1 cellular context compared by ENCODE assay signal in genomic region chr2:26244479-26245230, GRCh38.
TF ChIP-seq lines count a peak whose summit lies in the region.

Gene HADHA (minus strand): TSS chr2:26244632. CDS start chr2:26244596, 36 bp downstream.
Gene HADHB (plus strand): TSS chr2:26244939. CDS start chr2:26254255, 9,316 bp downstream.

TF ChIP-seq in HepG2, 621 proteins besides CTCF, POLR2A, EP300 and RAD21 (continued from another document and continues in another):
- TF ChIP-seq ZNF142 (CRISPR knock-in tag; IDR thresholded peaks at IDR 0.05) (peak; percentile 68; the same call in 1 of the 2 replicates), RFX5 (IDR thresholded peaks at IDR 0.05; ENCODE audit: low read depth, low read length) (no peak; the same call in 1 of the 2 replicates), RFX1 (IDR thresholded peaks at IDR 0.05) (no peak), DMAP1 (CRISPR knock-in tag; IDR thresholded peaks at IDR 0.05) (peak; percentile 87), TEAD2 (CRISPR knock-in tag; IDR thresholded peaks at IDR 0.05) (no peak), ZNF281 (CRISPR knock-in tag; IDR thresholded peaks at IDR 0.05; ENCODE audit: borderline replicate concordance) (peak; percentile 90; the same call in 1 of the 2 replicates), KLF16 (CRISPR knock-in tag; IDR thresholded peaks at IDR 0.05) (peak in 1 of 2 experiments; percentile 84; a peak in 2 of 4 replicates), SMAD3 (CRISPR knock-in tag; IDR thresholded peaks at IDR 0.05) (no peak), GABPA (IDR thresholded peaks at IDR 0.05; ENCODE audit: low read depth, low read length) (no peak), GABPA (CRISPR knock-in tag; IDR thresholded peaks at IDR 0.05; ENCODE audit: low read depth) (peak; percentile 41; the same call in 1 of the 2 replicates), ZNF503 (CRISPR knock-in tag; IDR thresholded peaks at IDR 0.05) (peak; percentile 62; the same call in 1 of the 2 replicates), ZHX1 (CRISPR knock-in tag; IDR thresholded peaks at IDR 0.05; ENCODE audit: low read depth) (peak; percentile 82), SP5 (CRISPR knock-in tag; IDR thresholded peaks at IDR 0.05; ENCODE audit: borderline replicate concordance, low read depth) (peak; percentile 91), ZSCAN21 (CRISPR knock-in tag; IDR thresholded peaks at IDR 0.05; ENCODE audit: borderline replicate concordance) (peak; percentile 56; the same call in 1 of the 2 replicates), BCL6 (CRISPR knock-in tag; IDR thresholded peaks at IDR 0.05) (peak; percentile 80), IRF9 (CRISPR knock-in tag; IDR thresholded peaks at IDR 0.05; ENCODE audit: borderline replicate concordance) (peak; percentile 68; the same call in 1 of the 2 replicates), ZNF777 (CRISPR knock-in tag; IDR thresholded peaks at IDR 0.05) (peak; percentile 87), ZNF562 (CRISPR knock-in tag; IDR thresholded peaks at IDR 0.05; ENCODE audit: borderline replicate concordance) (no peak), ZMAT5 (CRISPR knock-in tag; IDR thresholded peaks at IDR 0.05; ENCODE audit: borderline replicate concordance, low read depth) (no peak), ZNF136 (CRISPR knock-in tag; IDR thresholded peaks at IDR 0.05; ENCODE audit: low read depth) (peak; percentile 69; the same call in 1 of the 2 replicates), ZSCAN9 (CRISPR knock-in tag; IDR thresholded peaks at IDR 0.05; ENCODE audit: borderline replicate concordance) (peak; percentile 79; the same call in 1 of the 2 replicates), ZFYVE20 (CRISPR knock-in tag; IDR thresholded peaks at IDR 0.05; ENCODE audit: borderline replicate concordance, low read depth) (no peak), MXD4 (CRISPR knock-in tag; IDR thresholded peaks at IDR 0.05) (peak; percentile 54; the same call in 1 of the 2 replicates), DDIT3 (CRISPR knock-in tag; IDR thresholded peaks at IDR 0.05) (no peak), ATF7 (IDR thresholded peaks at IDR 0.05) (no peak), ATF7 (CRISPR knock-in tag; IDR thresholded peaks at IDR 0.05) (no peak; the same call in 1 of the 2 replicates), NFRKB (IDR thresholded peaks at IDR 0.05) (no peak), PAWR (CRISPR knock-in tag; IDR thresholded peaks at IDR 0.05; ENCODE audit: borderline replicate concordance) (no peak), MTF1 (CRISPR knock-in tag; IDR thresholded peaks at IDR 0.05) (no peak; the same call in 1 of the 2 replicates), ZNF335 (CRISPR knock-in tag; IDR thresholded peaks at IDR 0.05) (peak; percentile 99), ZNF703 (CRISPR knock-in tag; IDR thresholded peaks at IDR 0.05; ENCODE audit: borderline replicate concordance) (peak; percentile 90; the same call in 1 of the 2 replicates), KAT7 (CRISPR knock-in tag; IDR thresholded peaks at IDR 0.05; ENCODE audit: borderline replicate concordance) (peak; percentile 86), SALL1 (CRISPR knock-in tag; IDR thresholded peaks at IDR 0.05) (peak; percentile 67; the same call in 1 of the 2 replicates), FIP1L1 (IDR thresholded peaks at IDR 0.05; ENCODE audit: borderline replicate concordance, insufficient read depth, low read depth, low read length) (no peak; the same call in 1 of the 2 replicates), RARG (CRISPR knock-in tag; IDR thresholded peaks at IDR 0.05; ENCODE audit: low read depth) (no peak), ZNF230 (CRISPR knock-in tag; IDR thresholded peaks at IDR 0.05) (no peak; the same call in 1 of the 2 replicates), RBM22 (optimal IDR thresholded peaks at IDR 0.05; ENCODE audit: low read length) (no peak), SRY (CRISPR knock-in tag; IDR thresholded peaks at IDR 0.05) (peak; percentile 68), MTF2 (CRISPR knock-in tag; IDR thresholded peaks at IDR 0.05; ENCODE audit: borderline replicate concordance) (no peak), PRDM15 (CRISPR knock-in tag; IDR thresholded peaks at IDR 0.05) (peak; percentile 27; the same call in 1 of the 2 replicates), THRA (CRISPR knock-in tag; IDR thresholded peaks at IDR 0.05; ENCODE audit: borderline replicate concordance) (peak; percentile 98)
